25 cellular contexts compared by ENCODE assay signal in genomic region chr7:89695241-89695640, GRCh38.
"Had no signal": no experiment of that assay in that cellular context is flagged by ENCODE, and none has a peak within 500 bp of the region (broad histone marks: within the 10 kb centered on the region; RNA-seq: fewer than 3 reads in every experiment).

No MANE protein-coding gene starts in this region.

- H3K9me3 ChIP-seq: testis had no signal

- H3K4me1 Mint-ChIP-seq: activated B cell treated with CpG ODN at 0.5 μM for 24 hours had no signal

- H3K4me3 ChIP-seq: breast epithelium, esophagus muscularis mucosa, heart right ventricle, left ventricle myocardium inferior, lung, mucosa of descending colon, skin epidermis, testis, transverse colon had no signal

- DNase-seq: activated B cell treated with CpG ODN at 0.5 μM for 24 hours; activated CD4-positive, alpha-beta T cell treated with anti-CD3 and anti-CD28 coated beads, Interleukin-2, amount 50 U/mL, for 1 hour; activated CD8-positive, alpha-beta T cell treated with anti-CD3 and anti-CD28 coated beads, Interleukin-2, amount 10 ng/mL, durations not matched to agents 7 days and 5 days; activated naive CD4-positive, alpha-beta T cell; activated T-cell treated with anti-CD3 and anti-CD28 coated beads for 4 hours; activated T-cell treated with anti-CD3 and anti-CD28 coated beads, Interleukin-2, amount 50 U/mL, for 72 hours; central memory CD4-positive, alpha-beta T cell; foreskin keratinocyte; heart right ventricle; left ventricle myocardium inferior; mucosa of descending colon; posterior cingulate gyrus; stimulated activated CD4-positive, alpha-beta T cell treated with anti-CD3 and anti-CD28 coated beads, Interleukin-12 subunit alpha, Interleukin-12 subunit beta, amount 100 ng/mL, for 4 hours; stimulated activated CD4-positive, alpha-beta T cell treated with anti-CD3 and anti-CD28 coated beads, Interleukin-4, amount 100 ng/mL, for 1 hour; stimulated activated naive CD8-positive, alpha-beta T cell treated with anti-CD3 and anti-CD28 coated beads, Interleukin-15, Interleukin-2, amounts not matched to agents 100 U/mL and 50 U/mL, for 24 hours; T-helper 2 cell; testis; transverse colon had no signal

- H3K4me1 ChIP-seq: breast epithelium, esophagus muscularis mucosa, foreskin keratinocyte, heart right ventricle, left ventricle myocardium inferior, testis, transverse colon had no signal

- H3K36me3 ChIP-seq: breast epithelium, esophagus muscularis mucosa, heart right ventricle, left ventricle myocardium inferior, transverse colon had no signal

- H3K27me3 ChIP-seq: breast epithelium, esophagus muscularis mucosa, foreskin keratinocyte, heart right ventricle, testis, transverse colon had no signal

- H3K27me3 Mint-ChIP-seq: activated B cell treated with CpG ODN at 0.5 μM for 24 hours; natural killer cell treated with Interleukin-12 subunit alpha and Interleukin-12 subunit beta and Interleukin-15 and Interleukin-18, amount 100 ng/mL, for 72 hours had no signal

- H3K27ac Mint-ChIP-seq: activated B cell treated with CpG ODN at 0.5 μM for 24 hours; activated CD8-positive, alpha-beta T cell treated with anti-CD3 and anti-CD28 coated beads, Interleukin-2, amount 10 ng/mL, durations not matched to agents 7 days and 5 days; activated naive CD4-positive, alpha-beta T cell treated with anti-CD3 and anti-CD28 coated beads, Interleukin-2, amount 50 U/mL, for 72 hours; activated T-cell treated with anti-CD3 and anti-CD28 coated beads, Interleukin-2, amount 50 U/mL, for 72 hours; natural killer cell treated with Interleukin-12 subunit alpha and Interleukin-12 subunit beta and Interleukin-15 and Interleukin-18, amount 100 ng/mL, for 72 hours had no signal

- H3K4me3 Mint-ChIP-seq: activated B cell treated with CpG ODN at 0.5 μM for 24 hours; activated CD8-positive, alpha-beta T cell treated with anti-CD3 and anti-CD28 coated beads, Interleukin-2, amount 10 ng/mL, durations not matched to agents 7 days and 5 days; activated T-cell treated with anti-CD3 and anti-CD28 coated beads, Interleukin-2, amount 50 U/mL, for 72 hours; natural killer cell treated with Interleukin-12 subunit alpha and Interleukin-12 subunit beta and Interleukin-15 and Interleukin-18, amount 100 ng/mL, for 72 hours had no signal

- H3K27ac ChIP-seq: breast epithelium, esophagus muscularis mucosa, foreskin keratinocyte, heart right ventricle, left ventricle myocardium inferior, skin epidermis, testis, transverse colon had no signal

- ATAC-seq: activated CD8-positive, alpha-beta T cell treated with anti-CD3 and anti-CD28 coated beads, Interleukin-2, amount 10 ng/mL, durations not matched to agents 7 days and 5 days; activated naive CD4-positive, alpha-beta T cell treated with anti-CD3 and anti-CD28 coated beads, Interleukin-2, amount 50 U/mL, for 72 hours; activated T-cell treated with anti-CD3 and anti-CD28 coated beads, Interleukin-2, amount 50 U/mL, for 72 hours; foreskin keratinocyte; heart right ventricle; mucosa of descending colon; natural killer cell treated with Interleukin-12 subunit alpha and Interleukin-12 subunit beta and Interleukin-15 and Interleukin-18, amount 100 ng/mL, for 72 hours; sciatic nerve; stimulated activated naive CD8-positive, alpha-beta T cell treated with anti-CD3 and anti-CD28 coated beads, Interleukin-15, Interleukin-2, amounts not matched to agents 100 U/mL and 50 U/mL, for 24 hours had no signal
